ENCODE assay signal across 17 cellular contexts in the genomic region with DNA sequence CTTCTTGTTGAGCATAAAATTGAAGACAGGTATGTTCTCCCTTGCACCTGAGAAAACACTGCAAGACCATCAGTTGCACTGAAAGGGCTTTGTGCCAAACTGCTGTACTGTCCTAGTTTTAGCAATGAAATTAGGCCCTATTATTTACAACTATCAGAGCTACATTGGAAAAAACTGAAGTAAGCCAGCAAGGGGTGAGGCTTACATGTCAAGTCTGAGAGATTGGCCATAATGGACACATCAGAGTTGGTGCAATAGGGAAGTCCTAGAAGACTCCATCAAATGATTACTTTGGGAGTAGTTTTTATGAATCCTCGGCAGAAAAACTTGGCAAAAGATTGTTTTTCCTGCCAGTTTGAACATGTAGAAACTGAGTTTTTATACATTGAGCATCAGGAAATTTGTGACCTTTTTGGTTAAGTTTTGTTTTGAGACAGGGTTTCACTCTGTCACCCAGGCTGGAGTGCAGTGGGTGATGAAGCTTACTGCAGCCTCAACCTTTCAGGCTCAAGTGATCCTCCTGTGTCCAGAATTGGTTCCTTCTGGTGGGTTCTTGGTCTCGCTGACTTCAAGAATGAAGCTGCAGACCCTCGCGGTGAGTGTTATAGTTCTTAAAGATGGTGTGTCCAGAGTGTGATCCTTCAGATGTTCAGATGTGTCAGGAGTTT.
DNase-seq lines count a peak whose midpoint lies in the region; ATAC-seq and TF ChIP-seq lines count a peak whose summit lies in the region.
"Had no signal": no experiment of that assay in that cellular context is flagged by ENCODE, and none has a peak within 500 bp of the region (broad histone marks: within the 10 kb centered on the region; RNA-seq: fewer than 3 reads in every experiment).

No MANE protein-coding gene starts in this region.

- no peak overlapping the region for H3K27ac Mint-ChIP-seq in stimulated activated naive CD8-positive, alpha-beta T cell treated with anti-CD3 and anti-CD28 coated beads, Interleukin-15, amount 100 ng/mL, for 72 hours
- no peak overlapping the region for H3K27ac Mint-ChIP-seq in activated B cell treated with CpG ODN at 0.5 μM for 24 hours
- peak overlapping the region; percentile 3 for H3K27ac Mint-ChIP-seq in stimulated activated naive B cell treated with anti-CD40 and anti-IgM and Interleukin-4, amounts not matched to agents 10 μg/mL and 1 μg/mL and 100 μg/mL, for 72 hours
- H3K27ac Mint-ChIP-seq: CD4-positive, CD25-positive, alpha-beta regulatory T cell; CD8-positive, alpha-beta T cell had no signal

- peak; percentile 75 for ATAC-seq in stimulated activated naive CD8-positive, alpha-beta T cell treated with anti-CD3 and anti-CD28 coated beads, Interleukin-15, Interleukin-2, amounts not matched to agents 100 U/mL and 50 U/mL, for 24 hours
- no peak for ATAC-seq in stimulated activated naive CD8-positive, alpha-beta T cell treated with anti-CD3 and anti-CD28 coated beads, Interleukin-15, amount 100 ng/mL, for 72 hours
- ATAC-seq in activated B cell treated with CpG ODN at 0.5 μM for 24 hours (ENCODE audit: low read depth): no peak
- peak; percentile 86 to 94 for ATAC-seq in stimulated activated naive B cell treated with anti-CD40 and anti-IgM and Interleukin-4, amounts not matched to agents 10 μg/mL and 1 μg/mL and 100 μg/mL, for 72 hours (replicated peaks)
- ATAC-seq: CD8-positive, alpha-beta T cell; GM12878 had no signal

- CTCF ChIA-PET in activated B cell treated with CpG ODN at 0.5 μM for 24 hours (lab: Charles Lee): no interaction called here

- H3K27me3 Mint-ChIP-seq in stimulated activated naive CD8-positive, alpha-beta T cell treated with anti-CD3 and anti-CD28 coated beads, Interleukin-15, amount 100 ng/mL, for 72 hours: no peaks in the 10 kb centered on the region
- H3K27me3 Mint-ChIP-seq in activated B cell treated with CpG ODN at 0.5 μM for 24 hours: no peaks in the 10 kb centered on the region
- no peaks in the 10 kb centered on the region for H3K27me3 Mint-ChIP-seq in stimulated activated naive B cell treated with anti-CD40 and anti-IgM and Interleukin-4, amounts not matched to agents 10 μg/mL and 1 μg/mL and 100 μg/mL, for 72 hours

- H3K4me1 Mint-ChIP-seq in stimulated activated naive CD8-positive, alpha-beta T cell treated with anti-CD3 and anti-CD28 coated beads, Interleukin-15, amount 100 ng/mL, for 72 hours: peaks cover 6% of the 10 kb centered on the region
- H3K4me1 Mint-ChIP-seq in activated B cell treated with CpG ODN at 0.5 μM for 24 hours: peaks cover 16% of the 10 kb centered on the region
- H3K4me1 Mint-ChIP-seq in stimulated activated naive B cell treated with anti-CD40 and anti-IgM and Interleukin-4, amounts not matched to agents 10 μg/mL and 1 μg/mL and 100 μg/mL, for 72 hours: peaks cover 20 to 39% of the 10 kb centered on the region in 2 donors
- H3K4me1 Mint-ChIP-seq: CD4-positive, CD25-positive, alpha-beta regulatory T cell had no signal

- no peaks in the 10 kb centered on the region for H3K36me3 Mint-ChIP-seq in activated B cell treated with CpG ODN at 0.5 μM for 24 hours (ENCODE audit: low read depth)
- H3K36me3 Mint-ChIP-seq in stimulated activated naive B cell treated with anti-CD40 and anti-IgM and Interleukin-4, amounts not matched to agents 10 μg/mL and 1 μg/mL and 100 μg/mL, for 72 hours: peaks cover 4 to 11% of the 10 kb centered on the region in 2 donors
- H3K36me3 Mint-ChIP-seq: CD4-positive, CD25-positive, alpha-beta regulatory T cell; CD8-positive, alpha-beta T cell had no signal

- intact Hi-C loops in activated B cell treated with CpG ODN at 0.5 μM for 24 hours (cut with micrococcal nuclease): no loop called here

- peaks cover 4 to 12% of the 10 kb centered on the region in 2 donors for H3K9me3 Mint-ChIP-seq in stimulated activated naive CD8-positive, alpha-beta T cell treated with anti-CD3 and anti-CD28 coated beads, Interleukin-15, amount 100 ng/mL, for 72 hours
- peaks cover 9% of the 10 kb centered on the region for H3K9me3 Mint-ChIP-seq in activated B cell treated with CpG ODN at 0.5 μM for 24 hours
- H3K9me3 Mint-ChIP-seq in stimulated activated naive B cell treated with anti-CD40 and anti-IgM and Interleukin-4, amounts not matched to agents 10 μg/mL and 1 μg/mL and 100 μg/mL, for 72 hours: peaks cover 3 to 5% of the 10 kb centered on the region in 2 donors
- H3K9me3 Mint-ChIP-seq: CD8-positive, alpha-beta T cell had no signal

- TF ChIP-seq CTCF in activated B cell treated with CpG ODN at 0.5 μM for 24 hours (IDR thresholded peaks at IDR 0.05): no peak

- DNase-seq in stimulated activated naive CD8-positive, alpha-beta T cell treated with anti-CD3 and anti-CD28 coated beads, Interleukin-15, Interleukin-2, amounts not matched to agents 100 U/mL and 50 U/mL, for 24 hours: no peak
- no peak for DNase-seq in stimulated activated naive CD8-positive, alpha-beta T cell treated with anti-CD3 and anti-CD28 coated beads, Interleukin-15, amount 100 ng/mL, for 72 hours
- DNase-seq in activated B cell treated with CpG ODN at 0.5 μM for 24 hours (no peak), NCI-H1105 treated with DMSO at 0.1 percent for 48 hours (lab: John Stamatoyannopoulos, UW) (no peak), DMS53 (lab: John Stamatoyannopoulos, UW) (no peak)
- DNase-seq in stimulated activated naive B cell treated with anti-CD40 and anti-IgM and Interleukin-4, amounts not matched to agents 10 μg/mL and 1 μg/mL and 100 μg/mL, for 72 hours: peak; percentile 8
- DNase-seq: Caco-2; CD4-positive, CD25-positive, alpha-beta regulatory T cell; CD8-positive, alpha-beta T cell; DMS153; DMS79; EL; GDM1; GM23248; H7; HCEC 1CT had no signal

- POLR2A ChIA-PET in activated B cell treated with CpG ODN at 0.5 μM for 24 hours (lab: Charles Lee): no interaction called here

- no peak overlapping the region for H3K4me3 Mint-ChIP-seq in stimulated activated naive CD8-positive, alpha-beta T cell treated with anti-CD3 and anti-CD28 coated beads, Interleukin-15, amount 100 ng/mL, for 72 hours
- H3K4me3 Mint-ChIP-seq in activated B cell treated with CpG ODN at 0.5 μM for 24 hours: peak overlapping the region; percentile 15
- H3K4me3 Mint-ChIP-seq in stimulated activated naive B cell treated with anti-CD40 and anti-IgM and Interleukin-4, amounts not matched to agents 10 μg/mL and 1 μg/mL and 100 μg/mL, for 72 hours: peak overlapping the region in 1 of 2 donors; percentile 7
- H3K4me3 Mint-ChIP-seq: CD4-positive, CD25-positive, alpha-beta regulatory T cell; CD8-positive, alpha-beta T cell had no signal

Comparison
In these comparisons a context has a peak if more than half of its experiments do, and no peak if none do; other contexts are left out.
1. ATAC-seq: peak in stimulated activated naive CD8-positive, alpha-beta T cell treated with anti-CD3 and anti-CD28 coated beads, Interleukin-15, Interleukin-2, amounts not matched to agents 100 U/mL and 50 U/mL, for 24 hours (single experiment) and stimulated activated naive B cell treated with anti-CD40 and anti-IgM and Interleukin-4, amounts not matched to agents 10 μg/mL and 1 μg/mL and 100 μg/mL, for 72 hours (2 of 2); none in stimulated activated naive CD8-positive, alpha-beta T cell treated with anti-CD3 and anti-CD28 coated beads, Interleukin-15, amount 100 ng/mL, for 72 hours (single experiment) and activated B cell treated with CpG ODN at 0.5 μM for 24 hours (single experiment).